In the genomic region with DNA sequence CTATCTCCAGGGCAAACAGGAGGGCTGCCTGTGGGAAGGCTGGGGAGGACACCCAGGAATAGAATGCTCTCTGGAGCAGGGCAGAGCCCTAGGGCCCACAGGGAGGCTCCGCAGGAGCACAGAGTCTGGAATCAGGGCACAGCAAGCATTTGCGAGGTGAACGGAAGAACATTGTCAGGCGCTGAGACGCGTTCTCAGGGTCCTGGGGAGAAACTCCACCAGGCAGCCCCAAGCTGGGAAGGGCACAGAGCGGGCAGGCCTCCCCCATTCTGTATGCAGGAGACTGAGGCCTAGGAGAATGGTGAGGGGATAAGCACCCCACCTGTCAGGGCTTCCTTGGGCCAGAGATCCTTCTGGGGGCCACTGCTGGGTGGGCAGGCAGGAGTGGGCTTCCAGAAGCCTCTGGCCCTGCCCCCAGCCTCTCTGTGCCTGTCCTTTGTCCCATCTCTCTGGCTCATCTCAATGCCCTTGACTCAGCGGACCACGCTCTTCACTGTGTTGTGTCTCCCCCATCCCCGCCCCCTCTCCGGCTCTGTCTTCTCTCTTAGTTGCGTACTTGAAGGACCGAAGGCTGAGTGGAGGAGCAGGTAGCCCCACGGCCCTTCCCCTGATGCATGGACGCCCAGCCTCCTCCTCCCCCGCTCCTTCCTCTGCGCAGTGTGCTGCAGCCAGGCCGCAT, we compare ENCODE assay signal across 24 cellular contexts. TPM values are rescaled to one million over a fixed set of nuclear protein-coding genes. Genes with fewer than 3 reads are reported as not detected.
DNase-seq lines count a peak whose midpoint lies in the region; ATAC-seq and TF ChIP-seq lines count a peak whose summit lies in the region.
"Had no signal": no experiment of that assay in that cellular context is flagged by ENCODE, and none has a peak within 500 bp of the region (broad histone marks: within the 10 kb centered on the region; RNA-seq: fewer than 3 reads in every experiment).

No MANE protein-coding gene starts in this region.

- H3K4me3 Mint-ChIP-seq in GM23338 (no peak overlapping the region), endodermal cell (no peak overlapping the region)
- H3K4me3 Mint-ChIP-seq: activated B cell treated with CpG ODN at 0.5 μM for 24 hours; activated CD4-positive, alpha-beta memory T cell treated with anti-CD3 and anti-CD28 coated beads for 36 hours; activated naive CD8-positive, alpha-beta T cell treated with anti-CD3 and anti-CD28 coated beads, Interleukin-2, amount 10 ng/mL, durations not matched to agents 7 days and 5 days; effector memory CD8-positive, alpha-beta T cell; mesothelial cell of epicardium; natural killer cell had no signal

- 89 to 97% methylated on average over 7 to 18 of the region's 18 CpGs for WGBS in endodermal cell (ENCODE audit: insufficient coverage in 1 of 2, insufficient read length in 1 of 2), 2 experiments

- H3K36me3 Mint-ChIP-seq in GM23338 (ENCODE audit: low read depth) = peaks cover 18% of the 10 kb centered on the region
- H3K36me3 Mint-ChIP-seq in endodermal cell (ENCODE audit: low read depth) = peaks cover 24% of the 10 kb centered on the region
- H3K36me3 Mint-ChIP-seq: mesothelial cell of epicardium, natural killer cell had no signal

- peaks cover 20% of the 10 kb centered on the region for H3K79me2 ChIP-seq in GM23338 (replicated peaks; ENCODE audit: insufficient read depth)
- no peaks in the 10 kb centered on the region for H3K79me2 ChIP-seq in osteoblast (ENCODE audit: insufficient read depth, low read length)

- 0 out of 2 replicates have a peak overlapping the region, but pooled peaks have one; percentile 30 for H3K27ac Mint-ChIP-seq in GM23338
- H3K27ac Mint-ChIP-seq in endodermal cell = peak overlapping the region; percentile 61
- H3K27ac Mint-ChIP-seq: activated B cell treated with CpG ODN at 0.5 μM for 24 hours; activated CD4-positive, alpha-beta memory T cell treated with anti-CD3 and anti-CD28 coated beads for 36 hours; activated naive CD8-positive, alpha-beta T cell treated with anti-CD3 and anti-CD28 coated beads, Interleukin-2, amount 10 ng/mL, durations not matched to agents 7 days and 5 days; effector memory CD8-positive, alpha-beta T cell; mesothelial cell of epicardium; natural killer cell had no signal

- H3K9ac ChIP-seq in endodermal cell (ENCODE audit: extremely low read depth, low read length, poor library complexity, severe bottlenecking) = no peak overlapping the region
- H3K9ac ChIP-seq: KMS-11 had no signal

- H3K4me1 Mint-ChIP-seq in GM23338 = peaks cover 37% of the 10 kb centered on the region
- peaks cover 5% of the 10 kb centered on the region for H3K4me1 Mint-ChIP-seq in endodermal cell

- no peak for DNase-seq in GM23338 (ENCODE audit: low spot score)
- DNase-seq in endodermal cell = no peak
- peak; percentile 69 for DNase-seq in osteoblast (ENCODE audit: insufficient read length, low spot score, missing footprints)
- no peak for DNase-seq in NCI-H2171 (lab: John Stamatoyannopoulos, UW)
- no peak for DNase-seq in OCI-M2 (lab: John Stamatoyannopoulos, UW; ENCODE audit: unreplicated experiment)
- DNase-seq: activated B cell treated with CpG ODN at 0.5 μM for 24 hours; activated CD4-positive, alpha-beta memory T cell treated with anti-CD3 and anti-CD28 coated beads for 36 hours; activated naive CD8-positive, alpha-beta T cell treated with anti-CD3 and anti-CD28 coated beads, Interleukin-2, amount 10 ng/mL, durations not matched to agents 7 days and 5 days; DMS53; effector memory CD8-positive, alpha-beta T cell; GF-D8; natural killer cell; NCI-H146; NCI-H526; stimulated activated naive CD4-positive, alpha-beta T cell treated with Interleukin-2 at 50 U/mL for 16 hours; T-helper 9 cell had no signal

- H3K27me3 Mint-ChIP-seq in GM23338 (ENCODE audit: insufficient read depth, low read depth, poor library complexity) (peaks cover 30% of the 10 kb centered on the region), endodermal cell (ENCODE audit: insufficient read depth) (no peaks in the 10 kb centered on the region)
- H3K27me3 Mint-ChIP-seq: activated B cell treated with CpG ODN at 0.5 μM for 24 hours; activated CD4-positive, alpha-beta memory T cell treated with anti-CD3 and anti-CD28 coated beads for 36 hours; activated naive CD8-positive, alpha-beta T cell treated with anti-CD3 and anti-CD28 coated beads, Interleukin-2, amount 10 ng/mL, durations not matched to agents 7 days and 5 days; effector memory CD8-positive, alpha-beta T cell had no signal

- ATAC-seq in GM23338 (no peak), GM18520 (IDR thresholded peaks at IDR 0.05; ENCODE audit: unreplicated experiment) (no peak)
- ATAC-seq: body of pancreas; effector memory CD8-positive, alpha-beta T cell; natural killer cell; psoas muscle had no signal

- H3K9me3 Mint-ChIP-seq in GM23338 (no peaks in the 10 kb centered on the region; the same call in 2 of the 3 replicates), endodermal cell (no peaks in the 10 kb centered on the region)
- H3K9me3 Mint-ChIP-seq: activated B cell treated with CpG ODN at 0.5 μM for 24 hours; activated CD4-positive, alpha-beta memory T cell treated with anti-CD3 and anti-CD28 coated beads for 36 hours; activated naive CD8-positive, alpha-beta T cell treated with anti-CD3 and anti-CD28 coated beads, Interleukin-2, amount 10 ng/mL, durations not matched to agents 7 days and 5 days; effector memory CD8-positive, alpha-beta T cell; mesothelial cell of epicardium; natural killer cell had no signal

- no peaks in the 10 kb centered on the region for H3K9me3 ChIP-seq in endodermal cell (ENCODE audit: control insufficient read depth, low read length)
- H3K9me3 ChIP-seq in osteoblast (ENCODE audit: low read depth, low read length) = no peaks in the 10 kb centered on the region
- H3K9me3 ChIP-seq: body of pancreas, HAP-1, psoas muscle, tibial nerve had no signal

- H3K27ac ChIP-seq in C4-2B (peak overlapping the region; percentile 63), GM23338 (ENCODE audit: low read depth) (0 out of 2 replicates have a peak overlapping the region, but pooled peaks have one; percentile 26), endodermal cell (ENCODE audit: low read depth, low read length) (no peak overlapping the region), osteoblast (ENCODE audit: low read depth, low read length) (no peak overlapping the region)
- H3K27ac ChIP-seq: body of pancreas, KMS-11, psoas muscle, tibial nerve had no signal

- H3K36me3 ChIP-seq in GM23338 (ENCODE audit: insufficient read depth) (no peaks in the 10 kb centered on the region), endodermal cell (ENCODE audit: control insufficient read depth, insufficient read depth, low read length) (peaks cover 32% of the 10 kb centered on the region), osteoblast (ENCODE audit: insufficient read depth, low read length) (no peaks in the 10 kb centered on the region)
- H3K36me3 ChIP-seq: HAP-1, tibial nerve had no signal

- H3K4me2 ChIP-seq in GM23338 (no peak overlapping the region), osteoblast (ENCODE audit: insufficient read depth, low read length) (no peak overlapping the region)
- H3K4me2 ChIP-seq: KMS-11 had no signal

- H3K4me3 ChIP-seq in GM23338 (no peak overlapping the region), endodermal cell (ENCODE audit: low read length) (no peak overlapping the region), osteoblast (ENCODE audit: insufficient read depth, low read length) (no peak overlapping the region)
- H3K4me3 ChIP-seq: body of pancreas, HAP-1, psoas muscle, tibial nerve had no signal

- H3K9me2 ChIP-seq in GM23338 (ENCODE audit: insufficient read depth) = no peaks in the 10 kb centered on the region

- no peak for TF ChIP-seq CTCF in C4-2B (conservative IDR thresholded peaks at IDR 0.05)
- TF ChIP-seq CTCF in GM23338 (conservative IDR thresholded peaks at IDR 0.05; ENCODE audit: low read depth in 2 of 2) = no peak
- TF ChIP-seq CTCF in endodermal cell (conservative IDR thresholded peaks at IDR 0.05) = no peak
- no peak for TF ChIP-seq CTCF in osteoblast (IDR thresholded peaks at IDR 0.05; ENCODE audit: extremely low read depth, low read depth, low read length)

- no peaks in the 10 kb centered on the region for H3K27me3 ChIP-seq in GM23338 (ENCODE audit: insufficient read depth)
- H3K27me3 ChIP-seq in endodermal cell (ENCODE audit: control insufficient read depth, insufficient read depth, low read length, poor library complexity, severe bottlenecking) = no peaks in the 10 kb centered on the region
- no peaks in the 10 kb centered on the region for H3K27me3 ChIP-seq in osteoblast (ENCODE audit: insufficient read depth, low read length)
- H3K27me3 ChIP-seq: body of pancreas, tibial nerve had no signal

- H2AFZ ChIP-seq in GM23338 (no peak overlapping the region), osteoblast (ENCODE audit: low read length) (no peak overlapping the region)

- H3F3A ChIP-seq in GM23338 (replicated peaks; ENCODE audit: low read depth) = peaks cover 4% of the 10 kb centered on the region; the same call in 1 of the 2 replicates

- H4K20me1 ChIP-seq in GM23338 (replicated peaks; ENCODE audit: insufficient read depth) (peaks cover 3% of the 10 kb centered on the region; the same call in 1 of the 2 replicates), osteoblast (ENCODE audit: insufficient read depth, low read length) (no peaks in the 10 kb centered on the region)

- H3K4me1 ChIP-seq in GM23338 (ENCODE audit: insufficient read depth) (peaks cover 9% of the 10 kb centered on the region; the same call in 1 of the 2 replicates), endodermal cell (ENCODE audit: control insufficient read depth, insufficient read depth, low read length) (no peaks in the 10 kb centered on the region), osteoblast (ENCODE audit: insufficient read depth, low read length) (peaks cover 8% of the 10 kb centered on the region)
- H3K4me1 ChIP-seq: psoas muscle had no signal

TF ChIP-seq in GM23338, 12 proteins besides CTCF, POLR2A, EP300 and RAD21 (continues in another document):
- TF ChIP-seq NANOG (IDR thresholded peaks at IDR 0.05; ENCODE audit: borderline replicate concordance) = no peak
- TF ChIP-seq ZNF114 (CRISPR knock-in tag; IDR thresholded peaks at IDR 0.05) = no peak

RNA-seq across cellular contexts. Expression of gene SETD6, which starts 5.1 kb away (rescaled TPM):
- 54.0 and 61.3 TPM in 2 replicates for total RNA-seq in GM23338 (2014; rRNA removed; shearing (Covaris generic))
- 33.7 and 39.7 TPM in 2 replicates for polyA plus RNA-seq in GM23338 (2016; fragmentation: Nextera tagmentation; extraction: Ambion mirVana)
- total RNA-seq in endodermal cell (10 to 100 TPM; 37.2 to 42.3 TPM), osteoblast (12.3 and 17.7 TPM in 2 replicates)
- 26.0 TPM for polyA plus RNA-seq in endodermal cell (2013, experiment 1 of 2)
- 21.5 TPM for polyA plus RNA-seq in endodermal cell (2013, experiment 2 of 2)

RNA-seq across cellular contexts. Expression of gene NDRG4, which starts 10.3 kb away (rescaled TPM):
- total RNA-seq in GM23338 (2014; rRNA removed; shearing (Covaris generic)) = 29.8 and 32.1 TPM in 2 replicates
- 16.3 TPM in 2 replicates for polyA plus RNA-seq in GM23338 (2016; fragmentation: Nextera tagmentation; extraction: Ambion mirVana)
- total RNA-seq in endodermal cell (10 to 100 TPM; 81.9 to 95.9 TPM), osteoblast (6.5 and 8.0 TPM in 2 replicates)
- polyA plus RNA-seq in endodermal cell (2013, experiment 1 of 2) = 76.8 TPM
- polyA plus RNA-seq in endodermal cell (2013, experiment 2 of 2) = 71.1 TPM
- total RNA-seq: natural killer cell had no signal

Comparison
In these comparisons a context has a peak if more than half of its experiments do, and no peak if none do; other contexts are left out.
1. H3K27ac ChIP-seq: peak in C4-2B (single experiment) and GM23338 (single experiment); none in endodermal cell (single experiment) and osteoblast (single experiment).